ENCODE assay signal across 17 cellular contexts in genomic region chr4:139660518-139661149, GRCh38. TPM values are rescaled to one million over a fixed set of nuclear protein-coding genes. Genes with fewer than 3 reads are reported as not detected.
DNase-seq lines count a peak whose midpoint lies in the region; ATAC-seq and TF ChIP-seq lines count a peak whose summit lies in the region.
"Had no signal": no experiment of that assay in that cellular context is flagged by ENCODE, and none has a peak within 500 bp of the region (broad histone marks: within the 10 kb centered on the region; RNA-seq: fewer than 3 reads in every experiment).

No MANE protein-coding gene starts in this region.

- H3K9me3 Mint-ChIP-seq in endothelial cell (ENCODE audit: unreplicated experiment) = no peaks in the 10 kb centered on the region

- peaks cover 4% of the 10 kb centered on the region for H3K36me3 Mint-ChIP-seq in endothelial cell (ENCODE audit: low read depth, unreplicated experiment)

- no peak overlapping the region for H3K23ac ChIP-seq in trophoblast cell (ENCODE audit: low read length)

- H2BK5ac ChIP-seq in trophoblast cell (ENCODE audit: low read depth, low read length, poor library complexity) = no peak overlapping the region

- no peaks in the 10 kb centered on the region for H3K79me2 ChIP-seq in trophoblast cell (ENCODE audit: control insufficient read depth, insufficient read depth, low read length, poor library complexity)

- no peaks in the 10 kb centered on the region for H3K9me3 ChIP-seq in trophoblast cell (ENCODE audit: insufficient read depth, low read depth, low read length)
- H3K9me3 ChIP-seq: heart left ventricle had no signal

- H3K14ac ChIP-seq in trophoblast cell (ENCODE audit: low read length) = no peak overlapping the region

- H4K12ac ChIP-seq in trophoblast cell (ENCODE audit: low read depth, low read length) = no peak overlapping the region

- no peak overlapping the region for H3K9ac ChIP-seq in trophoblast cell (ENCODE audit: low read length)

- peak overlapping the region; percentile 24 for H3K27ac Mint-ChIP-seq in endothelial cell (ENCODE audit: unreplicated experiment)

- peaks cover 54% of the 10 kb centered on the region for H3K4me1 Mint-ChIP-seq in endothelial cell (ENCODE audit: unreplicated experiment)

- no peak overlapping the region for H3K4me3 Mint-ChIP-seq in endothelial cell (ENCODE audit: unreplicated experiment)

- no peak for TF ChIP-seq CTCF in endothelial cell (IDR thresholded peaks at IDR 0.05; ENCODE audit: unreplicated experiment)

- H3K27me3 Mint-ChIP-seq in endothelial cell (ENCODE audit: unreplicated experiment) = peaks cover 5% of the 10 kb centered on the region

- H2AK5ac ChIP-seq in trophoblast cell (ENCODE audit: low read length) = no peak overlapping the region

- peaks cover 6% of the 10 kb centered on the region for H3K79me1 ChIP-seq in trophoblast cell (ENCODE audit: low read length)

- H4K8ac ChIP-seq in trophoblast cell (ENCODE audit: low read depth, low read length) = no peak overlapping the region

- WGBS in trophoblast cell (ENCODE audit: extremely low coverage, insufficient coverage, insufficient read length) = no CpG with 5 or more reads among the region's 4 CpGs

- H3K27me3 ChIP-seq in trophoblast cell (ENCODE audit: insufficient read depth, low read length) = no peaks in the 10 kb centered on the region
- H3K27me3 ChIP-seq: heart left ventricle had no signal

- H2AFZ ChIP-seq in trophoblast cell (ENCODE audit: insufficient read depth, low read length, poor library complexity) = no peak overlapping the region

- no peak overlapping the region for H3K27ac ChIP-seq in trophoblast cell (ENCODE audit: low read depth, low read length)
- H3K27ac ChIP-seq: SK-N-MC had no signal

- peak overlapping the region; percentile 52 for H2BK120ac ChIP-seq in trophoblast cell (ENCODE audit: insufficient read depth, low read length, poor library complexity)

- DNase-seq in CD1c-positive myeloid dendritic cell (ENCODE audit: extremely low spot score) (peak; percentile 33), NOMO-1 treated with DMSO at 0.1 percent for 48 hours (lab: John Stamatoyannopoulos, UW; ENCODE audit: unreplicated experiment) (peak; percentile 77), endothelial cell (ENCODE audit: low spot score) (no peak), trophoblast cell (no peak), NCI-H2227 (lab: John Stamatoyannopoulos, UW; ENCODE audit: unreplicated experiment) (no peak), NCI-H82 treated with DMSO at 0.1 percent for 48 hours (lab: John Stamatoyannopoulos, UW; ENCODE audit: unreplicated experiment) (no peak), NCI-H526 treated with DMSO at 0.1 percent for 48 hours (lab: John Stamatoyannopoulos, UW) (no peak)
- DNase-seq: activated effector memory CD4-positive, alpha-beta T cell treated with Interleukin-2 at 50 U/mL for 16 hours; anterior cingulate cortex; DMS153; heart left ventricle; kidney glomerular epithelial cell; NCI-H1417; NCI-H226 had no signal

- H3K4me1 ChIP-seq in trophoblast cell (ENCODE audit: control insufficient read depth in 1 of 2, insufficient read depth in 2 of 2, low read length in 2 of 2) = peaks cover 11% of the 10 kb centered on the region in 2 experiments

- no peak overlapping the region for H3K4ac ChIP-seq in trophoblast cell (ENCODE audit: low read depth, low read length)

- H3K36me3 ChIP-seq in trophoblast cell (ENCODE audit: control insufficient read depth in 1 of 2, insufficient read depth in 2 of 2, low read length in 2 of 2) = no peaks in the 10 kb centered on the region
- H3K36me3 ChIP-seq: heart left ventricle had no signal

- ATAC-seq in GM21786 (IDR thresholded peaks at IDR 0.05; ENCODE audit: unreplicated experiment) = no peak
- ATAC-seq: esophagus mucosa had no signal

- no peak overlapping the region for H3K4me3 ChIP-seq in trophoblast cell (ENCODE audit: low read depth, low read length)
- H3K4me3 ChIP-seq: heart left ventricle, SK-N-MC had no signal

- H2BK12ac ChIP-seq in trophoblast cell (ENCODE audit: low read length) = peak overlapping the region; percentile 43

- H4K91ac ChIP-seq in trophoblast cell (ENCODE audit: low read depth, low read length) = no peak overlapping the region

- H3K18ac ChIP-seq in trophoblast cell (ENCODE audit: low read length) = no peak overlapping the region

- no peak overlapping the region for H3K4me2 ChIP-seq in trophoblast cell (ENCODE audit: low read length)

RNA-seq across cellular contexts. Expression of gene MGST2, which starts 5.0 kb away (rescaled TPM):
- total RNA-seq in endothelial cell (ENCODE audit: unreplicated experiment) = 98.3 TPM
- polyA plus RNA-seq in trophoblast cell (2013) = 53.9 and 57.1 TPM in 2 replicates

Comparison
In these comparisons a context has a peak if more than half of its experiments do, and no peak if none do; other contexts are left out.
1. DNase-seq: peak in CD1c-positive myeloid dendritic cell (single experiment) and NOMO-1 treated with DMSO at 0.1 percent for 48 hours (single experiment); none in endothelial cell (single experiment), trophoblast cell (0 of 2), NCI-H2227 (single experiment), NCI-H82 treated with DMSO at 0.1 percent for 48 hours (single experiment) and NCI-H526 treated with DMSO at 0.1 percent for 48 hours (single experiment).